Comparison of ENCODE assay signal across 1 cellular context in genomic region chr9:124297915-124298645, GRCh38.
TF ChIP-seq lines count a peak whose summit lies in the region.

No MANE protein-coding gene starts in this region.

TF ChIP-seq in SK-N-SH, 30 proteins besides CTCF, POLR2A, EP300 and RAD21:
- TF ChIP-seq NFIC (IDR thresholded peaks at IDR 0.05; ENCODE audit: borderline replicate concordance) (no peak), TCF12 (IDR thresholded peaks at IDR 0.05) (no peak), MXI1 (IDR thresholded peaks at IDR 0.05; ENCODE audit: low read depth, low read length) (no peak), EZH2phosphoT487 (IDR thresholded peaks at IDR 0.05; ENCODE audit: borderline replicate concordance, low read depth) (no peak), YY1 (IDR thresholded peaks at IDR 0.05; ENCODE audit: low read depth) (no peak), NRF1 (IDR thresholded peaks at IDR 0.05; ENCODE audit: low read depth, low read length) (no peak), PBX3 (IDR thresholded peaks at IDR 0.05) (no peak), RFX5 (IDR thresholded peaks at IDR 0.05; ENCODE audit: low read length) (no peak), GABPA (IDR thresholded peaks at IDR 0.05; ENCODE audit: low read depth) (no peak), TEAD4 (IDR thresholded peaks at IDR 0.05; ENCODE audit: borderline replicate concordance, insufficient read depth) (no peak)
- TF ChIP-seq, protein P1, sequence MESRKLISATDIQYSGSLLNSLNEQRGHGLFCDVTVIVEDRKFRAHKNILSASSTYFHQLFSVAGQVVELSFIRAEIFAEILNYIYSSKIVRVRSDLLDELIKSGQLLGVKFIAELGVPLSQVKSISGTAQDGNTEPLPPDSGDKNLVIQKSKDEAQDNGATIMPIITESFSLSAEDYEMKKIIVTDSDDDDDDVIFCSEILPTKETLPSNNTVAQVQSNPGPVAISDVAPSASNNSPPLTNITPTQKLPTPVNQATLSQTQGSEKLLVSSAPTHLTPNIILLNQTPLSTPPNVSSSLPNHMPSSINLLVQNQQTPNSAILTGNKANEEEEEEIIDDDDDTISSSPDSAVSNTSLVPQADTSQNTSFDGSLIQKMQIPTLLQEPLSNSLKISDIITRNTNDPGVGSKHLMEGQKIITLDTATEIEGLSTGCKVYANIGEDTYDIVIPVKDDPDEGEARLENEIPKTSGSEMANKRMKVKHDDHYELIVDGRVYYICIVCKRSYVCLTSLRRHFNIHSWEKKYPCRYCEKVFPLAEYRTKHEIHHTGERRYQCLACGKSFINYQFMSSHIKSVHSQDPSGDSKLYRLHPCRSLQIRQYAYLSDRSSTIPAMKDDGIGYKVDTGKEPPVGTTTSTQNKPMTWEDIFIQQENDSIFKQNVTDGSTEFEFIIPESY (IDR thresholded peaks at IDR 0.05; ENCODE audit: borderline replicate concordance, low read depth) = no peak
- TF ChIP-seq, protein P2, sequence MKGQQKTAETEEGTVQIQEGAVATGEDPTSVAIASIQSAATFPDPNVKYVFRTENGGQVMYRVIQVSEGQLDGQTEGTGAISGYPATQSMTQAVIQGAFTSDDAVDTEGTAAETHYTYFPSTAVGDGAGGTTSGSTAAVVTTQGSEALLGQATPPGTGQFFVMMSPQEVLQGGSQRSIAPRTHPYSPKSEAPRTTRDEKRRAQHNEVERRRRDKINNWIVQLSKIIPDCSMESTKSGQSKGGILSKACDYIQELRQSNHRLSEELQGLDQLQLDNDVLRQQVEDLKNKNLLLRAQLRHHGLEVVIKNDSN (IDR thresholded peaks at IDR 0.05; ENCODE audit: borderline replicate concordance, low read depth) = no peak
TF ChIP-seq in SK-N-SH: peak in this region for 0.
